In genomic region chr6:51414361-51414760, GRCh38 we compare ENCODE assay signal across 26 cellular contexts.
"Had no signal": no experiment of that assay in that cellular context is flagged by ENCODE, and none has a peak within 500 bp of the region (broad histone marks: within the 10 kb centered on the region; RNA-seq: fewer than 3 reads in every experiment).

No MANE protein-coding gene starts in this region.

- H3K27me3 ChIP-seq: stomach, suprapubic skin, testis, thyroid gland, tibial artery, tibial nerve, transverse colon, upper lobe of left lung, upper lobe of right lung, uterus, vagina had no signal

- H3K27ac ChIP-seq: stomach, suprapubic skin, testis, thoracic aorta, thyroid gland, tibial artery, tibial nerve, transverse colon, upper lobe of left lung, upper lobe of right lung, uterus, vagina had no signal

- DNase-seq: stimulated activated CD4-positive, alpha-beta T cell treated with anti-CD3 and anti-CD28 coated beads, Interleukin-2, amount 100 ng/mL, for 48 hours; stimulated activated CD4-positive, alpha-beta T cell treated with anti-CD3 and anti-CD28 coated beads, Interleukin-4, amount 100 ng/mL, for 1 hour; stimulated activated CD4-positive, alpha-beta T cell treated with anti-CD3 and anti-CD28 coated beads, Interleukin-4, amount 100 ng/mL, for 24 hours; stimulated activated CD4-positive, alpha-beta T cell treated with anti-CD3 and anti-CD28 coated beads, Interleukin-4, amount 100 ng/mL, for 4 hours; stimulated activated CD8-positive, alpha-beta memory T cell treated with anti-CD3 and anti-CD28 coated beads, Interleukin-4, amount 100 ng/mL, for 48 hours; stimulated activated naive B cell treated with anti-CD40 and anti-IgM and Interleukin-4, amounts not matched to agents 10 μg/mL and 1 μg/mL and 100 μg/mL, for 72 hours; stimulated activated naive CD4-positive, alpha-beta T cell; stimulated activated naive CD4-positive, alpha-beta T cell treated with Interleukin-2 at 50 U/mL for 16 hours; stimulated activated naive CD8-positive, alpha-beta T cell treated with anti-CD3 and anti-CD28 coated beads, Interleukin-15, amount 100 ng/mL, for 72 hours; stimulated activated naive CD8-positive, alpha-beta T cell treated with anti-CD3 and anti-CD28 coated beads, Interleukin-15, Interleukin-2, amounts not matched to agents 100 U/mL and 50 U/mL, for 24 hours; stomach; substantia nigra; testis; thyroid gland; tibial artery; transverse colon; upper lobe of left lung; upper lobe of right lung; uterus had no signal

- FAIRE-seq: urothelium cell line had no signal

- ATAC-seq: stimulated activated effector memory CD8-positive, alpha-beta T cell treated with anti-CD3 and anti-CD28 coated beads, Interleukin-12 subunit alpha, Interleukin-12 subunit beta, amount 100 ng/mL, for 72 hours; stimulated activated memory B cell treated with anti-CD40 and anti-IgM and Interleukin-4, amounts not matched to agents 10 μg/mL and 1 μg/mL and 100 μg/mL, for 72 hours; stimulated activated naive B cell treated with anti-CD40 and anti-IgM and Interleukin-4, amounts not matched to agents 10 μg/mL and 1 μg/mL and 100 μg/mL, for 72 hours; stimulated activated naive CD8-positive, alpha-beta T cell treated with anti-CD3 and anti-CD28 coated beads, Interleukin-15, amount 100 ng/mL, for 72 hours; stimulated activated naive CD8-positive, alpha-beta T cell treated with anti-CD3 and anti-CD28 coated beads, Interleukin-15, Interleukin-2, amounts not matched to agents 100 U/mL and 50 U/mL, for 24 hours; upper lobe of right lung had no signal

- H3K4me1 ChIP-seq: stomach, suprapubic skin, testis, thyroid gland, tibial artery, tibial nerve, transverse colon, upper lobe of left lung, upper lobe of right lung, uterus, vagina had no signal

- H3K36me3 ChIP-seq: stomach, suprapubic skin, thoracic aorta, thyroid gland, tibial artery, tibial nerve, transverse colon, upper lobe of left lung, upper lobe of right lung, uterus, vagina had no signal

- H3K4me3 ChIP-seq: stomach, suprapubic skin, testis, thoracic aorta, thyroid gland, tibial artery, tibial nerve, transverse colon, upper lobe of left lung, upper lobe of right lung, uterus, vagina had no signal

- H3K9me3 ChIP-seq: stomach, suprapubic skin, testis, thoracic aorta, thyroid gland, tibial artery, tibial nerve, transverse colon, upper lobe of left lung, upper lobe of right lung, uterus, vagina had no signal
